Comparison of ENCODE assay signal across 3 cellular contexts in the genomic region with DNA sequence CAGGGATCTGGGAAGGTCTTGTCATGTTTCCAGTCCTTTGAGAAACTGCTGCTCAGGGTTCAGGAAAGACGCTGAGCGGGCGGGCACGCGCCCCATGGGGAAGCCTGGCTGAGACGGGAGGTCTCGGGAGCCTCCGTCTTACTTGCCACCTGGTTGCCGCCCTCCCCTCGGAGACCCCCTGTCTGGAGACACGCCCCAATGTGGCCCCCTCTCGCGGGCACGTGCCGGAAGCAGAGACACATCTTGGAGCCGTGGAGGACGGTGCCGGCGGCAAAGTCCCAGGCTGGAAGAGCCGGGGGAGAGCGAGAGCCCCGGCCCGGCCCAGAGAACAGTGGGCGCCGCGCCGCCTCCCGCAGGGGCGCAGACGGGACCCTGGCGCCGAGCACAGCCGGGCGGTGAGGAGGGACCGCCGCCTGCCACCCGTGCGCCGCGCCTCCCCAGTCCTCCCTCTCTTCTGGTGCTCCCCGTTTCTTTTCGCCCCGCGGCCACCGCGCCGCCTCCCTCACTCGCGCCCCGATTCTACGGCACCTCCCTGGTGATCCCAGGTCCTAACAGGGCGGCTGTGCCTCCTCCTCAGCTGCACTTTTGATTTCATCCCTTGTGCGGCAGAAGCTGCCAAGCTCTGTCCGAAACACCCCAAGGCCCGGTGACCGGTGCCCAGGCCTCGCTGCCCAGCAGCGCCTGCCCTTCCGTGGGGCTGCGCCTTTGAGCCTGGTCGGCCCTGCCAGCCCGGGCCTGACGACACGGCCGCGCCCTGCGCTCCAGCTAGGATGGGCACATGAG.
TF ChIP-seq lines count a peak whose summit lies in the region.

No MANE protein-coding gene starts in this region.

TF ChIP-seq in SK-N-SH, 30 proteins besides CTCF, POLR2A, EP300 and RAD21 (continues in another document):
- TF ChIP-seq RXRA (IDR thresholded peaks at IDR 0.05; ENCODE audit: borderline replicate concordance, low read depth): no peak
- TF ChIP-seq ELF1 (IDR thresholded peaks at IDR 0.05): no peak
- TF ChIP-seq FOSL2 (IDR thresholded peaks at IDR 0.05; ENCODE audit: borderline replicate concordance, low read depth): no peak
- TF ChIP-seq YY1 (IDR thresholded peaks at IDR 0.05; ENCODE audit: low read depth): no peak
- TF ChIP-seq JUND (IDR thresholded peaks at IDR 0.05): no peak
- TF ChIP-seq SIN3A (IDR thresholded peaks at IDR 0.05; ENCODE audit: borderline replicate concordance, low read depth, low read length): no peak
- TF ChIP-seq, protein P1, sequence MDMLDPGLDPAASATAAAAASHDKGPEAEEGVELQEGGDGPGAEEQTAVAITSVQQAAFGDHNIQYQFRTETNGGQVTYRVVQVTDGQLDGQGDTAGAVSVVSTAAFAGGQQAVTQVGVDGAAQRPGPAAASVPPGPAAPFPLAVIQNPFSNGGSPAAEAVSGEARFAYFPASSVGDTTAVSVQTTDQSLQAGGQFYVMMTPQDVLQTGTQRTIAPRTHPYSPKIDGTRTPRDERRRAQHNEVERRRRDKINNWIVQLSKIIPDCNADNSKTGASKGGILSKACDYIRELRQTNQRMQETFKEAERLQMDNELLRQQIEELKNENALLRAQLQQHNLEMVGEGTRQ (IDR thresholded peaks at IDR 0.05; ENCODE audit: borderline replicate concordance, low read depth, low read length): no peak
- no peak for TF ChIP-seq GABPA (IDR thresholded peaks at IDR 0.05; ENCODE audit: low read depth)
- no peak for TF ChIP-seq POLR2AphosphoS5 (IDR thresholded peaks at IDR 0.05; ENCODE audit: low read depth, low read length)
- no peak for TF ChIP-seq GATA2 (CRISPR knock-in tag; IDR thresholded peaks at IDR 0.05)
- no peak for TF ChIP-seq EZH2phosphoT487 (IDR thresholded peaks at IDR 0.05; ENCODE audit: borderline replicate concordance, low read depth)
- TF ChIP-seq, protein P2, sequence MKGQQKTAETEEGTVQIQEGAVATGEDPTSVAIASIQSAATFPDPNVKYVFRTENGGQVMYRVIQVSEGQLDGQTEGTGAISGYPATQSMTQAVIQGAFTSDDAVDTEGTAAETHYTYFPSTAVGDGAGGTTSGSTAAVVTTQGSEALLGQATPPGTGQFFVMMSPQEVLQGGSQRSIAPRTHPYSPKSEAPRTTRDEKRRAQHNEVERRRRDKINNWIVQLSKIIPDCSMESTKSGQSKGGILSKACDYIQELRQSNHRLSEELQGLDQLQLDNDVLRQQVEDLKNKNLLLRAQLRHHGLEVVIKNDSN (IDR thresholded peaks at IDR 0.05; ENCODE audit: borderline replicate concordance, low read depth): no peak
- TF ChIP-seq, protein P3, sequence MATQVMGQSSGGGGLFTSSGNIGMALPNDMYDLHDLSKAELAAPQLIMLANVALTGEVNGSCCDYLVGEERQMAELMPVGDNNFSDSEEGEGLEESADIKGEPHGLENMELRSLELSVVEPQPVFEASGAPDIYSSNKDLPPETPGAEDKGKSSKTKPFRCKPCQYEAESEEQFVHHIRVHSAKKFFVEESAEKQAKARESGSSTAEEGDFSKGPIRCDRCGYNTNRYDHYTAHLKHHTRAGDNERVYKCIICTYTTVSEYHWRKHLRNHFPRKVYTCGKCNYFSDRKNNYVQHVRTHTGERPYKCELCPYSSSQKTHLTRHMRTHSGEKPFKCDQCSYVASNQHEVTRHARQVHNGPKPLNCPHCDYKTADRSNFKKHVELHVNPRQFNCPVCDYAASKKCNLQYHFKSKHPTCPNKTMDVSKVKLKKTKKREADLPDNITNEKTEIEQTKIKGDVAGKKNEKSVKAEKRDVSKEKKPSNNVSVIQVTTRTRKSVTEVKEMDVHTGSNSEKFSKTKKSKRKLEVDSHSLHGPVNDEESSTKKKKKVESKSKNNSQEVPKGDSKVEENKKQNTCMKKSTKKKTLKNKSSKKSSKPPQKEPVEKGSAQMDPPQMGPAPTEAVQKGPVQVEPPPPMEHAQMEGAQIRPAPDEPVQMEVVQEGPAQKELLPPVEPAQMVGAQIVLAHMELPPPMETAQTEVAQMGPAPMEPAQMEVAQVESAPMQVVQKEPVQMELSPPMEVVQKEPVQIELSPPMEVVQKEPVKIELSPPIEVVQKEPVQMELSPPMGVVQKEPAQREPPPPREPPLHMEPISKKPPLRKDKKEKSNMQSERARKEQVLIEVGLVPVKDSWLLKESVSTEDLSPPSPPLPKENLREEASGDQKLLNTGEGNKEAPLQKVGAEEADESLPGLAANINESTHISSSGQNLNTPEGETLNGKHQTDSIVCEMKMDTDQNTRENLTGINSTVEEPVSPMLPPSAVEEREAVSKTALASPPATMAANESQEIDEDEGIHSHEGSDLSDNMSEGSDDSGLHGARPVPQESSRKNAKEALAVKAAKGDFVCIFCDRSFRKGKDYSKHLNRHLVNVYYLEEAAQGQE (IDR thresholded peaks at IDR 0.05; ENCODE audit: low read depth, low read length): no peak
- TF ChIP-seq NRF1 (IDR thresholded peaks at IDR 0.05; ENCODE audit: low read depth, low read length): no peak
- TF ChIP-seq SMC3 (IDR thresholded peaks at IDR 0.05; ENCODE audit: low read depth, low read length): no peak
- TF ChIP-seq CHD2 (IDR thresholded peaks at IDR 0.05; ENCODE audit: low read length, partially characterized antibody): no peak
- TF ChIP-seq MXI1 (IDR thresholded peaks at IDR 0.05; ENCODE audit: low read depth, low read length): no peak

TF ChIP-seq in endothelial cell of umbilical vein, 7 proteins besides CTCF, POLR2A, EP300 and RAD21:
- TF ChIP-seq EZH2 (IDR thresholded peaks at IDR 0.05; ENCODE audit: borderline replicate concordance, low read depth, low read length, severe bottlenecking) (peak; percentile 50), GATA2 (IDR thresholded peaks at IDR 0.05; ENCODE audit: insufficient read depth, insufficient read length, low read depth, low read length) (no peak)

TF ChIP-seq in GM12891, 5 proteins besides CTCF, POLR2A, EP300 and RAD21:
- TF ChIP-seq POLR2AphosphoS5 (IDR thresholded peaks at IDR 0.05; ENCODE audit: low read depth, low read length) (no peak), SPI1 (IDR thresholded peaks at IDR 0.05; ENCODE audit: low read depth, low read length) (no peak), POU2F2 (IDR thresholded peaks at IDR 0.05; ENCODE audit: low read depth, low read length) (no peak), PAX5 (IDR thresholded peaks at IDR 0.05; ENCODE audit: insufficient read depth, low read length, severe bottlenecking) (no peak), TAF1 (IDR thresholded peaks at IDR 0.05; ENCODE audit: low read depth, low read length) (no peak)
